Comparison of ENCODE assay signal across 23 cellular contexts in the genomic region with DNA sequence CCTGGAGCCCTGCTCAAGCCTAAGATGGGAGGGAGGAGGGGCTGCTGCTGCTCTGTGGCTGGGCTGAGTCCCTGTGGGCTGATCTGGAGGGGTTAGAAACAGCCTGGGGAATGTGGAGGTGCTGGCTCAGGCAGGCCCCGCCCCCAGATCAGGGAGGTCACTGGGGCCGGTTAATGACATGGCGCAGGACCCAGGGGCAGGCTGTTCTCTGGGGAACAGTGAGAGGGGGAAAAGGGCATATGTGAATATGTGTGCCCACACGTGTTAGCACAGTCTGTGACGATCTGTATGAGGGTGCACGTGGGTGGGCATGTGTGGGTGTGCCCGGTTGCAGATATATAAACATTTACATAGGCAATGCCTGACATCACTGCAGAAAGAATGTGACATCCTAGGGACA.
DNase-seq lines count a peak whose midpoint lies in the region; ATAC-seq, FAIRE-seq and TF ChIP-seq lines count a peak whose summit lies in the region.
"Had no signal": no experiment of that assay in that cellular context is flagged by ENCODE, and none has a peak within 500 bp of the region (broad histone marks: within the 10 kb centered on the region; RNA-seq: fewer than 3 reads in every experiment).

No MANE protein-coding gene starts in this region.

- no peaks in the 10 kb centered on the region for H3K9me3 Mint-ChIP-seq in naive thymus-derived CD8-positive, alpha-beta T cell

- H3K4me1 Mint-ChIP-seq in naive thymus-derived CD8-positive, alpha-beta T cell = peaks cover 0 to 2% (median 0%) of the 10 kb centered on the region in 4 donors
- H3K4me1 Mint-ChIP-seq: activated CD4-positive, alpha-beta T cell treated with anti-CD3 and anti-CD28 coated beads for 36 hours; CD14-positive monocyte had no signal

- H3K4me3 Mint-ChIP-seq in naive thymus-derived CD8-positive, alpha-beta T cell = no peak overlapping the region
- H3K4me3 Mint-ChIP-seq: activated CD4-positive, alpha-beta T cell treated with anti-CD3 and anti-CD28 coated beads for 36 hours; brain; CD14-positive monocyte had no signal

- peak; percentile 39 for DNase-seq in SK-N-SH
- peak; percentile 20 for DNase-seq in astrocyte of the hippocampus (ENCODE audit: low read depth, low spot score)
- DNase-seq in iPS-NIHi7 (ENCODE audit: extremely low spot score) = peak; percentile 92
- DNase-seq in urothelium cell line (ENCODE audit: low spot score) = peak; percentile 71
- no peak for DNase-seq in naive thymus-derived CD8-positive, alpha-beta T cell
- DNase-seq in lower lobe of right lung = no peak
- DNase-seq in GOT3 (lab: John Stamatoyannopoulos, UW) = no peak
- DNase-seq: 8988T; activated CD4-positive, alpha-beta T cell treated with anti-CD3 and anti-CD28 coated beads for 36 hours; activated naive CD4-positive, alpha-beta T cell treated with Interleukin-2 at 50 U/mL for 16 hours; dermis blood vessel endothelial cell; DND-41; heart left ventricle; left colon; NCI-H1694 treated with DMSO at 0.1 percent for 48 hours; posterior cingulate gyrus; SHP77 treated with DMSO at 0.1 percent for 48 hours; spleen; tibial artery had no signal

- H3K27me3 ChIP-seq in SK-N-SH (ENCODE audit: insufficient read depth) (no peaks in the 10 kb centered on the region), lower lobe of right lung (ENCODE audit: low read depth) (no peaks in the 10 kb centered on the region)
- H3K27me3 ChIP-seq: heart left ventricle, spleen, tibial artery had no signal

- H3K9me2 ChIP-seq in SK-N-SH = no peaks in the 10 kb centered on the region

- H3K27ac ChIP-seq in SK-N-SH (ENCODE audit: low read depth in 2 of 2, low read length in 1 of 2) (no peak overlapping the region), lower lobe of right lung (no peak overlapping the region)
- H3K27ac ChIP-seq: heart left ventricle, spleen, tibial artery had no signal

- intact Hi-C loops in lower lobe of right lung (cut with DNase I) = no loop called here

- H3K36me3 ChIP-seq in SK-N-SH (replicated peaks in 1 of 2; ENCODE audit: control insufficient read depth in 1 of 2, insufficient read depth in 2 of 2, low read length in 1 of 2) = no peaks in the 10 kb centered on the region
- no peaks in the 10 kb centered on the region for H3K36me3 ChIP-seq in lower lobe of right lung
- H3K36me3 ChIP-seq: heart left ventricle, tibial artery had no signal

- H3K27me3 Mint-ChIP-seq in naive thymus-derived CD8-positive, alpha-beta T cell = no peaks in the 10 kb centered on the region
- H3K27me3 Mint-ChIP-seq: activated CD4-positive, alpha-beta T cell treated with anti-CD3 and anti-CD28 coated beads for 36 hours had no signal

- ATAC-seq in SK-N-SH treated with all-trans-retinoic acid at 6 μM for 48 hours (no peak), lower lobe of right lung (no peak)
- no peak for ATAC-seq in naive thymus-derived CD8-positive, alpha-beta T cell
- ATAC-seq: activated CD4-positive, alpha-beta T cell treated with anti-CD3 and anti-CD28 coated beads for 36 hours; esophagus mucosa; heart left ventricle; left colon had no signal

- no peak overlapping the region for H3K4me2 ChIP-seq in SK-N-SH

- H4K20me1 ChIP-seq in SK-N-SH (ENCODE audit: insufficient read depth) = no peaks in the 10 kb centered on the region

- CTCF ChIA-PET in SK-N-SH (lab: Yijun Ruan, JAX) = no interaction called here

- no peaks in the 10 kb centered on the region for H3F3A ChIP-seq in SK-N-SH (replicated peaks; ENCODE audit: insufficient read depth)

- H3K9me3 ChIP-seq in SK-N-SH (no peaks in the 10 kb centered on the region), lower lobe of right lung (no peaks in the 10 kb centered on the region)
- H3K9me3 ChIP-seq: heart left ventricle, spleen, tibial artery had no signal

- POLR2A ChIA-PET in SK-N-SH (lab: Yijun Ruan, JAX) = no interaction called here
- POLR2A ChIA-PET in naive thymus-derived CD8-positive, alpha-beta T cell (lab: Charles Lee) = no interaction called here

- no peak for TF ChIP-seq CTCF in SK-N-SH (IDR thresholded peaks at IDR 0.05)
- no peak for TF ChIP-seq CTCF in lower lobe of right lung (IDR thresholded peaks at IDR 0.05)

- FAIRE-seq in urothelium cell line (lab: Jason Lieb, UNC) = peak; percentile 98

- H3K4me1 ChIP-seq in SK-N-SH (ENCODE audit: control insufficient read depth in 1 of 2, insufficient read depth in 2 of 2, low read depth in 1 of 2, low read length in 1 of 2) (peaks cover 0 to 6% of the 10 kb centered on the region in 2 experiments; a peak in 1 of 4 replicates), lower lobe of right lung (no peaks in the 10 kb centered on the region)
- H3K4me1 ChIP-seq: heart left ventricle, spleen, tibial artery had no signal

- H3K4me3 ChIP-seq in SK-N-SH (ENCODE audit: low read depth in 2 of 2, low read length in 1 of 2) (no peak overlapping the region), lower lobe of right lung (no peak overlapping the region)
- H3K4me3 ChIP-seq: heart left ventricle, spleen, tibial artery had no signal

- peaks cover 0 to 14% (median 13%) of the 10 kb centered on the region in 3 donors for H3K36me3 Mint-ChIP-seq in naive thymus-derived CD8-positive, alpha-beta T cell
- H3K36me3 Mint-ChIP-seq: brain, CD14-positive monocyte had no signal

- H3K27ac Mint-ChIP-seq in naive thymus-derived CD8-positive, alpha-beta T cell = peak overlapping the region in 1 of 10 donors; percentile 56
- H3K27ac Mint-ChIP-seq: activated CD4-positive, alpha-beta T cell treated with anti-CD3 and anti-CD28 coated beads for 36 hours had no signal

- TF ChIP-seq EP300 in SK-N-SH (IDR thresholded peaks at IDR 0.05; ENCODE audit: borderline replicate concordance in 1 of 2, low read depth in 1 of 2, low read length in 1 of 2) = no peak

- no peaks in the 10 kb centered on the region for H3K79me2 ChIP-seq in SK-N-SH (ENCODE audit: insufficient read depth)

- no peak for TF ChIP-seq RAD21 in SK-N-SH (IDR thresholded peaks at IDR 0.05; ENCODE audit: low read length)

- H3K9ac ChIP-seq in SK-N-SH = no peak overlapping the region

- no peak overlapping the region for H2AFZ ChIP-seq in SK-N-SH (ENCODE audit: low read depth)

- WGBS in SK-N-SH (ENCODE audit: low lambda C conversion rate) = 68% methylated on average over 7 of the region's 7 CpGs

TF ChIP-seq in SK-N-SH, 30 proteins besides CTCF, POLR2A, EP300 and RAD21 (continues in another document):
- TF ChIP-seq FOXJ3 (CRISPR knock-in tag; IDR thresholded peaks at IDR 0.05) (no peak), FOSL2 (IDR thresholded peaks at IDR 0.05; ENCODE audit: borderline replicate concordance, low read depth) (no peak), ELF1 (IDR thresholded peaks at IDR 0.05) (no peak), GATA2 (CRISPR knock-in tag; IDR thresholded peaks at IDR 0.05) (no peak), POLR2AphosphoS5 (IDR thresholded peaks at IDR 0.05; ENCODE audit: low read depth, low read length) (no peak), ZBTB33 (IDR thresholded peaks at IDR 0.05; ENCODE audit: borderline replicate concordance, low read depth) (no peak), SIN3A (IDR thresholded peaks at IDR 0.05; ENCODE audit: borderline replicate concordance, low read depth, low read length) (no peak), TAF1 (IDR thresholded peaks at IDR 0.05; ENCODE audit: borderline replicate concordance, low read depth, low read length) (no peak), TEAD4 (IDR thresholded peaks at IDR 0.05; ENCODE audit: borderline replicate concordance, insufficient read depth) (no peak), RXRA (IDR thresholded peaks at IDR 0.05; ENCODE audit: borderline replicate concordance, low read depth) (no peak)

TF ChIP-seq in SK-N-SH treated with all-trans-retinoic acid at 6 μM for 48 hours, 23 proteins besides CTCF, POLR2A, EP300 and RAD21:
- TF ChIP-seq ESRRG (CRISPR knock-in tag; IDR thresholded peaks at IDR 0.05) (no peak), ARNTL (CRISPR knock-in tag; IDR thresholded peaks at IDR 0.05; ENCODE audit: borderline replicate concordance, low read depth) (no peak)
- TF ChIP-seq, protein P1, sequence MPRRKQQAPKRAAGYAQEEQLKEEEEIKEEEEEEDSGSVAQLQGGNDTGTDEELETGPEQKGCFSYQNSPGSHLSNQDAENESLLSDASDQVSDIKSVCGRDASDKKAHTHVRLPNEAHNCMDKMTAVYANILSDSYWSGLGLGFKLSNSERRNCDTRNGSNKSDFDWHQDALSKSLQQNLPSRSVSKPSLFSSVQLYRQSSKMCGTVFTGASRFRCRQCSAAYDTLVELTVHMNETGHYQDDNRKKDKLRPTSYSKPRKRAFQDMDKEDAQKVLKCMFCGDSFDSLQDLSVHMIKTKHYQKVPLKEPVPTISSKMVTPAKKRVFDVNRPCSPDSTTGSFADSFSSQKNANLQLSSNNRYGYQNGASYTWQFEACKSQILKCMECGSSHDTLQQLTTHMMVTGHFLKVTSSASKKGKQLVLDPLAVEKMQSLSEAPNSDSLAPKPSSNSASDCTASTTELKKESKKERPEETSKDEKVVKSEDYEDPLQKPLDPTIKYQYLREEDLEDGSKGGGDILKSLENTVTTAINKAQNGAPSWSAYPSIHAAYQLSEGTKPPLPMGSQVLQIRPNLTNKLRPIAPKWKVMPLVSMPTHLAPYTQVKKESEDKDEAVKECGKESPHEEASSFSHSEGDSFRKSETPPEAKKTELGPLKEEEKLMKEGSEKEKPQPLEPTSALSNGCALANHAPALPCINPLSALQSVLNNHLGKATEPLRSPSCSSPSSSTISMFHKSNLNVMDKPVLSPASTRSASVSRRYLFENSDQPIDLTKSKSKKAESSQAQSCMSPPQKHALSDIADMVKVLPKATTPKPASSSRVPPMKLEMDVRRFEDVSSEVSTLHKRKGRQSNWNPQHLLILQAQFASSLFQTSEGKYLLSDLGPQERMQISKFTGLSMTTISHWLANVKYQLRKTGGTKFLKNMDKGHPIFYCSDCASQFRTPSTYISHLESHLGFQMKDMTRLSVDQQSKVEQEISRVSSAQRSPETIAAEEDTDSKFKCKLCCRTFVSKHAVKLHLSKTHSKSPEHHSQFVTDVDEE (CRISPR knock-in tag; IDR thresholded peaks at IDR 0.05) = no peak

Comparison
In these comparisons a context has a peak if more than half of its experiments do, and no peak if none do; other contexts are left out.
1. DNase-seq: peak in SK-N-SH (single experiment), astrocyte of the hippocampus (single experiment), iPS-NIHi7 (single experiment) and urothelium cell line (single experiment); none in naive thymus-derived CD8-positive, alpha-beta T cell (0 of 10), lower lobe of right lung (single experiment) and GOT3 (single experiment).